ENCODE assay signal across 1 cellular context in genomic region chr9:99451121-99451606, GRCh38.
TF ChIP-seq lines count a peak whose summit lies in the region.

No MANE protein-coding gene starts in this region.

TF ChIP-seq in HepG2, 621 proteins besides CTCF, POLR2A, EP300 and RAD21 (continued from another document):
- TF ChIP-seq PATZ1 (CRISPR knock-in tag; IDR thresholded peaks at IDR 0.05) (no peak), ZNF646 (CRISPR knock-in tag; IDR thresholded peaks at IDR 0.05) (no peak), NFE2 (CRISPR knock-in tag; IDR thresholded peaks at IDR 0.05) (no peak), MEF2D (CRISPR knock-in tag; IDR thresholded peaks at IDR 0.05) (no peak), NFIB (CRISPR knock-in tag; IDR thresholded peaks at IDR 0.05; ENCODE audit: borderline replicate concordance) (no peak), ZNF83 (CRISPR knock-in tag; IDR thresholded peaks at IDR 0.05; ENCODE audit: borderline replicate concordance) (no peak), ZNF775 (CRISPR knock-in tag; IDR thresholded peaks at IDR 0.05; ENCODE audit: borderline replicate concordance) (no peak), ZBTB37 (CRISPR knock-in tag; IDR thresholded peaks at IDR 0.05) (no peak), FOXK1 (CRISPR knock-in tag; IDR thresholded peaks at IDR 0.05; ENCODE audit: borderline replicate concordance, low read depth) (no peak), ZNF160 (CRISPR knock-in tag; IDR thresholded peaks at IDR 0.05) (no peak)
